ENCODE assay signal across 1 cellular context in the genomic region with DNA sequence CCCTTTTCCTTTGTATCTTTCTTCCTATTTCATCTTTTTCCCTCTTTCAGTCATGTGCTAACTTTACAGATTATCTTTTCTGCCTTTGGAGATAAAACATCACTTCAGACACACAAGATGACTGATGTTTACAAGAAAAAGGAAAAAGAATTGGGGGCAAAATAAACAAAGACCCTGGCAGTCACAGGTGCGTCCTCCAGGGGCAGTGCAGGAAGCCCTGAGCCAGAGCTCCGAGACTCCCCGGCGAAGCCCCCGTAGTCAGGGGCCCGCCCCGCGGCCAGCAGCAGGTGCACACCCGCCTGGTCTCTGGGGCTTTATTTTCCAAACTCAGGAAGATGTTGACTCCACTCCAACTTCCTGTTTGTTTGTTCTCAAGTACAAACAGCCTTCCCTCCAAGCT.
TF ChIP-seq lines count a peak whose summit lies in the region.

No MANE protein-coding gene starts in this region.

TF ChIP-seq in SK-N-SH, 30 proteins besides CTCF, POLR2A, EP300 and RAD21 (continued from another document):
- TF ChIP-seq, protein P1, sequence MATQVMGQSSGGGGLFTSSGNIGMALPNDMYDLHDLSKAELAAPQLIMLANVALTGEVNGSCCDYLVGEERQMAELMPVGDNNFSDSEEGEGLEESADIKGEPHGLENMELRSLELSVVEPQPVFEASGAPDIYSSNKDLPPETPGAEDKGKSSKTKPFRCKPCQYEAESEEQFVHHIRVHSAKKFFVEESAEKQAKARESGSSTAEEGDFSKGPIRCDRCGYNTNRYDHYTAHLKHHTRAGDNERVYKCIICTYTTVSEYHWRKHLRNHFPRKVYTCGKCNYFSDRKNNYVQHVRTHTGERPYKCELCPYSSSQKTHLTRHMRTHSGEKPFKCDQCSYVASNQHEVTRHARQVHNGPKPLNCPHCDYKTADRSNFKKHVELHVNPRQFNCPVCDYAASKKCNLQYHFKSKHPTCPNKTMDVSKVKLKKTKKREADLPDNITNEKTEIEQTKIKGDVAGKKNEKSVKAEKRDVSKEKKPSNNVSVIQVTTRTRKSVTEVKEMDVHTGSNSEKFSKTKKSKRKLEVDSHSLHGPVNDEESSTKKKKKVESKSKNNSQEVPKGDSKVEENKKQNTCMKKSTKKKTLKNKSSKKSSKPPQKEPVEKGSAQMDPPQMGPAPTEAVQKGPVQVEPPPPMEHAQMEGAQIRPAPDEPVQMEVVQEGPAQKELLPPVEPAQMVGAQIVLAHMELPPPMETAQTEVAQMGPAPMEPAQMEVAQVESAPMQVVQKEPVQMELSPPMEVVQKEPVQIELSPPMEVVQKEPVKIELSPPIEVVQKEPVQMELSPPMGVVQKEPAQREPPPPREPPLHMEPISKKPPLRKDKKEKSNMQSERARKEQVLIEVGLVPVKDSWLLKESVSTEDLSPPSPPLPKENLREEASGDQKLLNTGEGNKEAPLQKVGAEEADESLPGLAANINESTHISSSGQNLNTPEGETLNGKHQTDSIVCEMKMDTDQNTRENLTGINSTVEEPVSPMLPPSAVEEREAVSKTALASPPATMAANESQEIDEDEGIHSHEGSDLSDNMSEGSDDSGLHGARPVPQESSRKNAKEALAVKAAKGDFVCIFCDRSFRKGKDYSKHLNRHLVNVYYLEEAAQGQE (IDR thresholded peaks at IDR 0.05; ENCODE audit: low read depth, low read length), result no peak
- no peak for TF ChIP-seq EZH2phosphoT487 (IDR thresholded peaks at IDR 0.05; ENCODE audit: borderline replicate concordance, low read depth)
- TF ChIP-seq TCF12 (IDR thresholded peaks at IDR 0.05), result no peak
- no peak for TF ChIP-seq GATA2 (CRISPR knock-in tag; IDR thresholded peaks at IDR 0.05)
- TF ChIP-seq JUND (IDR thresholded peaks at IDR 0.05), result no peak
- TF ChIP-seq FOXM1 (IDR thresholded peaks at IDR 0.05; ENCODE audit: low read depth), result no peak
- TF ChIP-seq, protein P2, sequence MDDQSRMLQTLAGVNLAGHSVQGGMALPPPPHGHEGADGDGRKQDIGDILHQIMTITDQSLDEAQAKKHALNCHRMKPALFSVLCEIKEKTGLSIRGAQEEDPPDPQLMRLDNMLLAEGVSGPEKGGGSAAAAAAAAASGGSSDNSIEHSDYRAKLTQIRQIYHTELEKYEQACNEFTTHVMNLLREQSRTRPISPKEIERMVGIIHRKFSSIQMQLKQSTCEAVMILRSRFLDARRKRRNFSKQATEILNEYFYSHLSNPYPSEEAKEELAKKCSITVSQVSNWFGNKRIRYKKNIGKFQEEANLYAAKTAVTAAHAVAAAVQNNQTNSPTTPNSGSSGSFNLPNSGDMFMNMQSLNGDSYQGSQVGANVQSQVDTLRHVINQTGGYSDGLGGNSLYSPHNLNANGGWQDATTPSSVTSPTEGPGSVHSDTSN (IDR thresholded peaks at IDR 0.05), result no peak
- no peak for TF ChIP-seq GABPA (IDR thresholded peaks at IDR 0.05; ENCODE audit: low read depth)
- TF ChIP-seq YY1 (IDR thresholded peaks at IDR 0.05; ENCODE audit: low read depth), result no peak
- no peak for TF ChIP-seq NRF1 (IDR thresholded peaks at IDR 0.05; ENCODE audit: low read depth, low read length)
- no peak for TF ChIP-seq RXRA (IDR thresholded peaks at IDR 0.05; ENCODE audit: borderline replicate concordance, low read depth)
- TF ChIP-seq MXI1 (IDR thresholded peaks at IDR 0.05; ENCODE audit: low read depth, low read length), result no peak
- TF ChIP-seq, protein P3, sequence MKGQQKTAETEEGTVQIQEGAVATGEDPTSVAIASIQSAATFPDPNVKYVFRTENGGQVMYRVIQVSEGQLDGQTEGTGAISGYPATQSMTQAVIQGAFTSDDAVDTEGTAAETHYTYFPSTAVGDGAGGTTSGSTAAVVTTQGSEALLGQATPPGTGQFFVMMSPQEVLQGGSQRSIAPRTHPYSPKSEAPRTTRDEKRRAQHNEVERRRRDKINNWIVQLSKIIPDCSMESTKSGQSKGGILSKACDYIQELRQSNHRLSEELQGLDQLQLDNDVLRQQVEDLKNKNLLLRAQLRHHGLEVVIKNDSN (IDR thresholded peaks at IDR 0.05; ENCODE audit: borderline replicate concordance, low read depth), result no peak
- TF ChIP-seq, protein P4, sequence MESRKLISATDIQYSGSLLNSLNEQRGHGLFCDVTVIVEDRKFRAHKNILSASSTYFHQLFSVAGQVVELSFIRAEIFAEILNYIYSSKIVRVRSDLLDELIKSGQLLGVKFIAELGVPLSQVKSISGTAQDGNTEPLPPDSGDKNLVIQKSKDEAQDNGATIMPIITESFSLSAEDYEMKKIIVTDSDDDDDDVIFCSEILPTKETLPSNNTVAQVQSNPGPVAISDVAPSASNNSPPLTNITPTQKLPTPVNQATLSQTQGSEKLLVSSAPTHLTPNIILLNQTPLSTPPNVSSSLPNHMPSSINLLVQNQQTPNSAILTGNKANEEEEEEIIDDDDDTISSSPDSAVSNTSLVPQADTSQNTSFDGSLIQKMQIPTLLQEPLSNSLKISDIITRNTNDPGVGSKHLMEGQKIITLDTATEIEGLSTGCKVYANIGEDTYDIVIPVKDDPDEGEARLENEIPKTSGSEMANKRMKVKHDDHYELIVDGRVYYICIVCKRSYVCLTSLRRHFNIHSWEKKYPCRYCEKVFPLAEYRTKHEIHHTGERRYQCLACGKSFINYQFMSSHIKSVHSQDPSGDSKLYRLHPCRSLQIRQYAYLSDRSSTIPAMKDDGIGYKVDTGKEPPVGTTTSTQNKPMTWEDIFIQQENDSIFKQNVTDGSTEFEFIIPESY (IDR thresholded peaks at IDR 0.05; ENCODE audit: borderline replicate concordance, low read depth), result no peak
- TF ChIP-seq, protein P5, sequence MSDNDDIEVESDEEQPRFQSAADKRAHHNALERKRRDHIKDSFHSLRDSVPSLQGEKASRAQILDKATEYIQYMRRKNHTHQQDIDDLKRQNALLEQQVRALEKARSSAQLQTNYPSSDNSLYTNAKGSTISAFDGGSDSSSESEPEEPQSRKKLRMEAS (IDR thresholded peaks at IDR 0.05; ENCODE audit: low read depth), result no peak
- TF ChIP-seq, protein P6, sequence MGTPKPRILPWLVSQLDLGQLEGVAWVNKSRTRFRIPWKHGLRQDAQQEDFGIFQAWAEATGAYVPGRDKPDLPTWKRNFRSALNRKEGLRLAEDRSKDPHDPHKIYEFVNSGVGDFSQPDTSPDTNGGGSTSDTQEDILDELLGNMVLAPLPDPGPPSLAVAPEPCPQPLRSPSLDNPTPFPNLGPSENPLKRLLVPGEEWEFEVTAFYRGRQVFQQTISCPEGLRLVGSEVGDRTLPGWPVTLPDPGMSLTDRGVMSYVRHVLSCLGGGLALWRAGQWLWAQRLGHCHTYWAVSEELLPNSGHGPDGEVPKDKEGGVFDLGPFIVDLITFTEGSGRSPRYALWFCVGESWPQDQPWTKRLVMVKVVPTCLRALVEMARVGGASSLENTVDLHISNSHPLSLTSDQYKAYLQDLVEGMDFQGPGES (IDR thresholded peaks at IDR 0.05; ENCODE audit: low read depth, low read length), result no peak
